10 cellular contexts compared by ENCODE assay signal in genomic region chr11:124670732-124671131, GRCh38. TPM values are rescaled to one million over a fixed set of nuclear protein-coding genes. Genes with fewer than 3 reads are reported as not detected.
DNase-seq lines count a peak whose midpoint lies in the region; ATAC-seq, FAIRE-seq and TF ChIP-seq lines count a peak whose summit lies in the region.
"Had no signal": no experiment of that assay in that cellular context is flagged by ENCODE, and none has a peak within 500 bp of the region (broad histone marks: within the 10 kb centered on the region; RNA-seq: fewer than 3 reads in every experiment).

No MANE protein-coding gene starts in this region.

- peaks cover 1% of the 10 kb centered on the region for H3K36me3 Mint-ChIP-seq in activated CD8-positive, alpha-beta memory T cell treated with anti-CD3 and anti-CD28 coated beads, Interleukin-2, amount 10 ng/mL, durations not matched to agents 7 days and 5 days
- H3K36me3 Mint-ChIP-seq: memory B cell had no signal

- ATAC-seq in activated CD8-positive, alpha-beta memory T cell treated with anti-CD3 and anti-CD28 coated beads, Interleukin-2, amount 10 ng/mL, durations not matched to agents 7 days and 5 days = no peak
- no peak for ATAC-seq in pancreas
- ATAC-seq in HG03469 (IDR thresholded peaks at IDR 0.05; ENCODE audit: unreplicated experiment) = no peak

- H3K4me3 ChIP-seq in pancreas (no peak overlapping the region), osteoblast (ENCODE audit: insufficient read depth, low read length) (no peak overlapping the region)

- no peak overlapping the region for H2AFZ ChIP-seq in osteoblast (ENCODE audit: low read length)

- peak; percentile 31 for DNase-seq in activated CD8-positive, alpha-beta memory T cell treated with anti-CD3 and anti-CD28 coated beads, Interleukin-2, amount 50 U/mL, for 4 hours
- no peak for DNase-seq in activated CD8-positive, alpha-beta memory T cell treated with anti-CD3 and anti-CD28 coated beads, Interleukin-2, amount 10 ng/mL, durations not matched to agents 7 days and 5 days
- DNase-seq in NCI-H226 (peak; percentile 67), pancreas (no peak), osteoblast (ENCODE audit: insufficient read length, low spot score, missing footprints) (no peak)
- DNase-seq in activated effector memory CD4-positive, alpha-beta T cell treated with Interleukin-2 at 50 U/mL for 16 hours = peak; percentile 7
- DNase-seq in stimulated activated CD8-positive, alpha-beta memory T cell treated with anti-CD3 and anti-CD28 coated beads, Interleukin-4, amount 100 ng/mL, for 48 hours = peak; percentile 25
- DNase-seq: ACHN had no signal

- intact Hi-C loops in pancreas (cut with DNase I) = loop anchor here in 1 of 3 donors (10.0 kb wide), 1 partner anchor 74 kb away; no protein-coding TSS in a partner anchor

- H3K27me3 Mint-ChIP-seq in activated CD8-positive, alpha-beta memory T cell treated with anti-CD3 and anti-CD28 coated beads, Interleukin-2, amount 10 ng/mL, durations not matched to agents 7 days and 5 days = no peaks in the 10 kb centered on the region
- H3K27me3 Mint-ChIP-seq: memory B cell had no signal

- H3K9me3 ChIP-seq in pancreas = no peaks in the 10 kb centered on the region
- H3K9me3 ChIP-seq in osteoblast (ENCODE audit: low read depth, low read length) = no peaks in the 10 kb centered on the region

- H3K9me3 Mint-ChIP-seq in activated CD8-positive, alpha-beta memory T cell treated with anti-CD3 and anti-CD28 coated beads, Interleukin-2, amount 10 ng/mL, durations not matched to agents 7 days and 5 days (ENCODE audit: low read depth) = no peaks in the 10 kb centered on the region
- H3K9me3 Mint-ChIP-seq: memory B cell had no signal

- H3K4me1 ChIP-seq in pancreas (peaks cover 0 to 9% (median 7%) of the 10 kb centered on the region in 3 donors), osteoblast (ENCODE audit: insufficient read depth, low read length) (peaks cover 10% of the 10 kb centered on the region)

- no peak for FAIRE-seq in pancreas (lab: Jason Lieb, UNC)

- no peaks in the 10 kb centered on the region for H3K79me2 ChIP-seq in osteoblast (ENCODE audit: insufficient read depth, low read length)

- H3K27ac Mint-ChIP-seq in activated CD8-positive, alpha-beta memory T cell treated with anti-CD3 and anti-CD28 coated beads, Interleukin-2, amount 10 ng/mL, durations not matched to agents 7 days and 5 days = no peak overlapping the region
- H3K27ac Mint-ChIP-seq: memory B cell had no signal

- CTCF ChIA-PET in activated CD8-positive, alpha-beta memory T cell treated with anti-CD3 and anti-CD28 coated beads, Interleukin-2, amount 10 ng/mL, durations not matched to agents 7 days and 5 days (lab: Charles Lee) = interaction anchor here (0.9 to 6.6 kb wide), 16 partner anchors 8 to 206 kb away, joined by 3 to 78 read pairs (median 8); partner anchors contain the start of genes ESAM, MSANTD2, NRGN and ROBO3

- no peaks in the 10 kb centered on the region for H3K36me3 ChIP-seq in pancreas
- H3K36me3 ChIP-seq in osteoblast (ENCODE audit: insufficient read depth, low read length) = no peaks in the 10 kb centered on the region

- H3K27ac ChIP-seq in pancreas (no peak overlapping the region), osteoblast (ENCODE audit: low read depth, low read length) (no peak overlapping the region)

- WGBS in pancreas, 2 donors = 62 to 79% methylated on average over 3 of the region's 3 CpGs

- H3K4me3 Mint-ChIP-seq in activated CD8-positive, alpha-beta memory T cell treated with anti-CD3 and anti-CD28 coated beads, Interleukin-2, amount 10 ng/mL, durations not matched to agents 7 days and 5 days = no peak overlapping the region
- H3K4me3 Mint-ChIP-seq: memory B cell had no signal

- no peak overlapping the region for H3K4me2 ChIP-seq in osteoblast (ENCODE audit: insufficient read depth, low read length)

- H4K20me1 ChIP-seq in osteoblast (ENCODE audit: insufficient read depth, low read length) = no peaks in the 10 kb centered on the region

- TF ChIP-seq CTCF in pancreas (IDR thresholded peaks at IDR 0.05) (no peak), osteoblast (IDR thresholded peaks at IDR 0.05; ENCODE audit: extremely low read depth, low read depth, low read length) (no peak)

- H3K4me1 Mint-ChIP-seq in activated CD8-positive, alpha-beta memory T cell treated with anti-CD3 and anti-CD28 coated beads, Interleukin-2, amount 10 ng/mL, durations not matched to agents 7 days and 5 days = peaks cover 35% of the 10 kb centered on the region

- H3K27me3 ChIP-seq in pancreas = no peaks in the 10 kb centered on the region
- H3K27me3 ChIP-seq in osteoblast (ENCODE audit: insufficient read depth, low read length) = no peaks in the 10 kb centered on the region

RNA-seq across cellular contexts. Expression of gene SIAE, which starts 2.8 kb away (rescaled TPM):
- total RNA-seq in activated CD8-positive, alpha-beta memory T cell treated with anti-CD3 and anti-CD28 coated beads, Interleukin-2, amount 10 ng/mL, durations not matched to agents 7 days and 5 days = 1 to 10 TPM; 3.8 to 4.1 TPM
- total RNA-seq in pancreas = 10 to 100 TPM in 5 of 6 donors, 1 to 10 TPM in 1; 9.6 to 29.8 (median 18.0) TPM
- 10 to 100 TPM; 10.3 to 12.1 TPM for polyA plus RNA-seq in pancreas
- 10.5 and 11.5 TPM in 2 replicates for total RNA-seq in osteoblast

RNA-seq across cellular contexts. Expression of gene SPA17, which starts 3.0 kb away (rescaled TPM):
- total RNA-seq in activated CD8-positive, alpha-beta memory T cell treated with anti-CD3 and anti-CD28 coated beads, Interleukin-2, amount 10 ng/mL, durations not matched to agents 7 days and 5 days = 1 to 10 TPM; 2.4 to 2.9 TPM
- total RNA-seq in pancreas (1 to 10 TPM; 1.2 to 2.9 (median 2.1) TPM), osteoblast (8.0 and 8.8 TPM in 2 replicates)
- 1 to 10 TPM; 6.0 to 7.3 TPM for polyA plus RNA-seq in pancreas

RNA-seq across cellular contexts. Expression of gene TBRG1, which starts 48.1 kb away (rescaled TPM):
- 10 to 100 TPM; 44.5 to 48.5 TPM for total RNA-seq in activated CD8-positive, alpha-beta memory T cell treated with anti-CD3 and anti-CD28 coated beads, Interleukin-2, amount 10 ng/mL, durations not matched to agents 7 days and 5 days
- total RNA-seq in pancreas (10 to 100 TPM; 12.9 to 20.0 (median 14.2) TPM), osteoblast (37.7 and 40.2 TPM in 2 replicates)
- polyA plus RNA-seq in pancreas = 10 to 100 TPM; 26.9 to 49.2 TPM

RNA-seq across cellular contexts. Expression of gene PANX3, which starts 59.5 kb away (rescaled TPM):
- not detected for total RNA-seq in activated CD8-positive, alpha-beta memory T cell treated with anti-CD3 and anti-CD28 coated beads, Interleukin-2, amount 10 ng/mL, durations not matched to agents 7 days and 5 days
- total RNA-seq in pancreas (not detected), osteoblast (not detected in 2 replicates)
- not detected for polyA plus RNA-seq in pancreas

Comparison
In these comparisons a context has a peak if more than half of its experiments do, and no peak if none do; other contexts are left out.
1. DNase-seq: peak in activated CD8-positive, alpha-beta memory T cell treated with anti-CD3 and anti-CD28 coated beads, Interleukin-2, amount 50 U/mL, for 4 hours (single experiment), NCI-H226 (single experiment), activated effector memory CD4-positive, alpha-beta T cell treated with Interleukin-2 at 50 U/mL for 16 hours (single experiment) and stimulated activated CD8-positive, alpha-beta memory T cell treated with anti-CD3 and anti-CD28 coated beads, Interleukin-4, amount 100 ng/mL, for 48 hours (single experiment); none in activated CD8-positive, alpha-beta memory T cell treated with anti-CD3 and anti-CD28 coated beads, Interleukin-2, amount 10 ng/mL, durations not matched to agents 7 days and 5 days (single experiment), pancreas (0 of 6) and osteoblast (single experiment).